In the genomic region with DNA sequence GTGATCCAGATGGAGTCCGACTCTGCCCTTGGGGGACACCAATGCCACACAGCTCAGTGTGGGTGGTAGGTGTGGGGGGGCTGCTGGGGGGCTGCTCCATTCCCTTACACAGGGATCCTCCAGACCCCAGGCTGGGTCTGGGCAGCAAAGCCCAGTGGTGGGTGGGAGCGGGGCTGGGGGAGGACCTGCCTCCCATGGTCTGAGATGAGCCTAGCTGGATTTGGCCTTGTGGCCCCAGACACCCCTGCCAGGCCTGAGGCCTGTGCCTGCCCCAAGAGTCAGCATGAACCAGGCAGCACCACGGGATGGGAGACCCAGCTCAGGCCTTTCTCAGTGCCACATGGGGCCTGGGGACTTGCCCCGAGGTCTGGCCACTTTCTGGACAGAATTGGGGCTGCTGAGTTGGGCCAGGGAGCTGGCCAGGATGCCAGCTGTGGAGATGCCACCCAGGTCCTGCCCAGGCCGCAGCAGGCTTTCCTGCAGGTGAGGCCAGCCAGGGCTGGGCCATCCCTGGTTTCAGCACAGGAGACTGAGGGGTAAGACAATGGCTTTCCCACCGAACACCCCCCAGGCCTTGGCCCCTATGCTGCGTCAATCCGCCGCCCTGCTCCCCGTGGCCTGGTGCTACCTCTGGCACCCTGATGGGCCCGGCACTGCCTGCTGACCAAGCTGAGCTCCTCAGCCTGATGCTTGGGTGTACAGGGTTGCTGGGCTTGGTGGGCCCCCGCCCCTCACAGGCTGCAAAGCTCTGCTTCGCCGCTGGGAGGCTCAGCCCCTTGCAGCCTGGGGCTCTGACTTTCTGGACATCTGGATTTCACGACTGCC, we compare ENCODE assay signal across 1 cellular context.
A peak's percentile ranks its signal among the peaks of the same experiment; 100 is the strongest.
TF ChIP-seq lines count a peak whose summit lies in the region.

No MANE protein-coding gene starts in this region.

TF ChIP-seq in HepG2, 621 proteins besides CTCF, POLR2A, EP300 and RAD21 (continued from another document and continues in another):
- TF ChIP-seq, protein P1, sequence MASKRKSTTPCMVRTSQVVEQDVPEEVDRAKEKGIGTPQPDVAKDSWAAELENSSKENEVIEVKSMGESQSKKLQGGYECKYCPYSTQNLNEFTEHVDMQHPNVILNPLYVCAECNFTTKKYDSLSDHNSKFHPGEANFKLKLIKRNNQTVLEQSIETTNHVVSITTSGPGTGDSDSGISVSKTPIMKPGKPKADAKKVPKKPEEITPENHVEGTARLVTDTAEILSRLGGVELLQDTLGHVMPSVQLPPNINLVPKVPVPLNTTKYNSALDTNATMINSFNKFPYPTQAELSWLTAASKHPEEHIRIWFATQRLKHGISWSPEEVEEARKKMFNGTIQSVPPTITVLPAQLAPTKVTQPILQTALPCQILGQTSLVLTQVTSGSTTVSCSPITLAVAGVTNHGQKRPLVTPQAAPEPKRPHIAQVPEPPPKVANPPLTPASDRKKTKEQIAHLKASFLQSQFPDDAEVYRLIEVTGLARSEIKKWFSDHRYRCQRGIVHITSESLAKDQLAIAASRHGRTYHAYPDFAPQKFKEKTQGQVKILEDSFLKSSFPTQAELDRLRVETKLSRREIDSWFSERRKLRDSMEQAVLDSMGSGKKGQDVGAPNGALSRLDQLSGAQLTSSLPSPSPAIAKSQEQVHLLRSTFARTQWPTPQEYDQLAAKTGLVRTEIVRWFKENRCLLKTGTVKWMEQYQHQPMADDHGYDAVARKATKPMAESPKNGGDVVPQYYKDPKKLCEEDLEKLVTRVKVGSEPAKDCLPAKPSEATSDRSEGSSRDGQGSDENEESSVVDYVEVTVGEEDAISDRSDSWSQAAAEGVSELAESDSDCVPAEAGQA (IDR thresholded peaks at IDR 0.05; ENCODE audit: low read depth) = no peak
- TF ChIP-seq, protein P1 (CRISPR knock-in tag; IDR thresholded peaks at IDR 0.05; ENCODE audit: borderline replicate concordance) = no peak
- TF ChIP-seq, protein P2, sequence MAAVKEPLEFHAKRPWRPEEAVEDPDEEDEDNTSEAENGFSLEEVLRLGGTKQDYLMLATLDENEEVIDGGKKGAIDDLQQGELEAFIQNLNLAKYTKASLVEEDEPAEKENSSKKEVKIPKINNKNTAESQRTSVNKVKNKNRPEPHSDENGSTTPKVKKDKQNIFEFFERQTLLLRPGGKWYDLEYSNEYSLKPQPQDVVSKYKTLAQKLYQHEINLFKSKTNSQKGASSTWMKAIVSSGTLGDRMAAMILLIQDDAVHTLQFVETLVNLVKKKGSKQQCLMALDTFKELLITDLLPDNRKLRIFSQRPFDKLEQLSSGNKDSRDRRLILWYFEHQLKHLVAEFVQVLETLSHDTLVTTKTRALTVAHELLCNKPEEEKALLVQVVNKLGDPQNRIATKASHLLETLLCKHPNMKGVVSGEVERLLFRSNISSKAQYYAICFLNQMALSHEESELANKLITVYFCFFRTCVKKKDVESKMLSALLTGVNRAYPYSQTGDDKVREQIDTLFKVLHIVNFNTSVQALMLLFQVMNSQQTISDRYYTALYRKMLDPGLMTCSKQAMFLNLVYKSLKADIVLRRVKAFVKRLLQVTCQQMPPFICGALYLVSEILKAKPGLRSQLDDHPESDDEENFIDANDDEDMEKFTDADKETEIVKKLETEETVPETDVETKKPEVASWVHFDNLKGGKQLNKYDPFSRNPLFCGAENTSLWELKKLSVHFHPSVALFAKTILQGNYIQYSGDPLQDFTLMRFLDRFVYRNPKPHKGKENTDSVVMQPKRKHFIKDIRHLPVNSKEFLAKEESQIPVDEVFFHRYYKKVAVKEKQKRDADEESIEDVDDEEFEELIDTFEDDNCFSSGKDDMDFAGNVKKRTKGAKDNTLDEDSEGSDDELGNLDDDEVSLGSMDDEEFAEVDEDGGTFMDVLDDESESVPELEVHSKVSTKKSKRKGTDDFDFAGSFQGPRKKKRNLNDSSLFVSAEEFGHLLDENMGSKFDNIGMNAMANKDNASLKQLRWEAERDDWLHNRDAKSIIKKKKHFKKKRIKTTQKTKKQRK (IDR thresholded peaks at IDR 0.05; ENCODE audit: low read length) = no peak
- TF ChIP-seq KAT2B (IDR thresholded peaks at IDR 0.05; ENCODE audit: borderline replicate concordance, low read depth, low read length) (no peak), KMT2A (CRISPR knock-in tag; IDR thresholded peaks at IDR 0.05) (peak; percentile 23; the same call in 1 of the 2 replicates), RELA (CRISPR knock-in tag; IDR thresholded peaks at IDR 0.05) (no peak), ZNF562 (CRISPR knock-in tag; IDR thresholded peaks at IDR 0.05; ENCODE audit: borderline replicate concordance) (no peak), ZFP37 (CRISPR knock-in tag; IDR thresholded peaks at IDR 0.05; ENCODE audit: borderline replicate concordance) (no peak), ZNF446 (CRISPR knock-in tag; IDR thresholded peaks at IDR 0.05) (no peak), ZNF143 (CRISPR knock-in tag; IDR thresholded peaks at IDR 0.05) (no peak), NR2F2 (IDR thresholded peaks at IDR 0.05; ENCODE audit: borderline replicate concordance, low read depth) (no peak), ZNF883 (CRISPR knock-in tag; IDR thresholded peaks at IDR 0.05; ENCODE audit: not compliant biosample characterization) (peak; percentile 13), ZNF547 (CRISPR knock-in tag; IDR thresholded peaks at IDR 0.05) (no peak; the same call in 1 of the 2 replicates), FOXA1 (IDR thresholded peaks at IDR 0.05) (no peak), FOXA1 (CRISPR knock-in tag; IDR thresholded peaks at IDR 0.05) (no peak), ZNF232 (CRISPR knock-in tag; IDR thresholded peaks at IDR 0.05; ENCODE audit: borderline replicate concordance) (no peak), LCORL (IDR thresholded peaks at IDR 0.05) (no peak), LCORL (CRISPR knock-in tag; IDR thresholded peaks at IDR 0.05) (0 out of 2 replicates have a peak, but pooled peaks have one; percentile 25), DMAP1 (CRISPR knock-in tag; IDR thresholded peaks at IDR 0.05) (0 out of 2 replicates have a peak, but pooled peaks have one; percentile 6), IRF2 (CRISPR knock-in tag; IDR thresholded peaks at IDR 0.05) (no peak), GFI1 (CRISPR knock-in tag; IDR thresholded peaks at IDR 0.05; ENCODE audit: borderline replicate concordance) (no peak), CBFB (CRISPR knock-in tag; IDR thresholded peaks at IDR 0.05) (no peak)
- TF ChIP-seq, protein P3, sequence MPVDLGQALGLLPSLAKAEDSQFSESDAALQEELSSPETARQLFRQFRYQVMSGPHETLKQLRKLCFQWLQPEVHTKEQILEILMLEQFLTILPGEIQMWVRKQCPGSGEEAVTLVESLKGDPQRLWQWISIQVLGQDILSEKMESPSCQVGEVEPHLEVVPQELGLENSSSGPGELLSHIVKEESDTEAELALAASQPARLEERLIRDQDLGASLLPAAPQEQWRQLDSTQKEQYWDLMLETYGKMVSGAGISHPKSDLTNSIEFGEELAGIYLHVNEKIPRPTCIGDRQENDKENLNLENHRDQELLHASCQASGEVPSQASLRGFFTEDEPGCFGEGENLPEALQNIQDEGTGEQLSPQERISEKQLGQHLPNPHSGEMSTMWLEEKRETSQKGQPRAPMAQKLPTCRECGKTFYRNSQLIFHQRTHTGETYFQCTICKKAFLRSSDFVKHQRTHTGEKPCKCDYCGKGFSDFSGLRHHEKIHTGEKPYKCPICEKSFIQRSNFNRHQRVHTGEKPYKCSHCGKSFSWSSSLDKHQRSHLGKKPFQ (CRISPR knock-in tag; IDR thresholded peaks at IDR 0.05; ENCODE audit: insufficient replicate concordance) = no peak
- TF ChIP-seq, protein P4, sequence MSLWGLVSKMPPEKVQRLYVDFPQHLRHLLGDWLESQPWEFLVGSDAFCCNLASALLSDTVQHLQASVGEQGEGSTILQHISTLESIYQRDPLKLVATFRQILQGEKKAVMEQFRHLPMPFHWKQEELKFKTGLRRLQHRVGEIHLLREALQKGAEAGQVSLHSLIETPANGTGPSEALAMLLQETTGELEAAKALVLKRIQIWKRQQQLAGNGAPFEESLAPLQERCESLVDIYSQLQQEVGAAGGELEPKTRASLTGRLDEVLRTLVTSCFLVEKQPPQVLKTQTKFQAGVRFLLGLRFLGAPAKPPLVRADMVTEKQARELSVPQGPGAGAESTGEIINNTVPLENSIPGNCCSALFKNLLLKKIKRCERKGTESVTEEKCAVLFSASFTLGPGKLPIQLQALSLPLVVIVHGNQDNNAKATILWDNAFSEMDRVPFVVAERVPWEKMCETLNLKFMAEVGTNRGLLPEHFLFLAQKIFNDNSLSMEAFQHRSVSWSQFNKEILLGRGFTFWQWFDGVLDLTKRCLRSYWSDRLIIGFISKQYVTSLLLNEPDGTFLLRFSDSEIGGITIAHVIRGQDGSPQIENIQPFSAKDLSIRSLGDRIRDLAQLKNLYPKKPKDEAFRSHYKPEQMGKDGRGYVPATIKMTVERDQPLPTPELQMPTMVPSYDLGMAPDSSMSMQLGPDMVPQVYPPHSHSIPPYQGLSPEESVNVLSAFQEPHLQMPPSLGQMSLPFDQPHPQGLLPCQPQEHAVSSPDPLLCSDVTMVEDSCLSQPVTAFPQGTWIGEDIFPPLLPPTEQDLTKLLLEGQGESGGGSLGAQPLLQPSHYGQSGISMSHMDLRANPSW (CRISPR knock-in tag; IDR thresholded peaks at IDR 0.05; ENCODE audit: borderline replicate concordance) = 0 out of 2 replicates have a peak, but pooled peaks have one; percentile 8
- TF ChIP-seq, protein P5, sequence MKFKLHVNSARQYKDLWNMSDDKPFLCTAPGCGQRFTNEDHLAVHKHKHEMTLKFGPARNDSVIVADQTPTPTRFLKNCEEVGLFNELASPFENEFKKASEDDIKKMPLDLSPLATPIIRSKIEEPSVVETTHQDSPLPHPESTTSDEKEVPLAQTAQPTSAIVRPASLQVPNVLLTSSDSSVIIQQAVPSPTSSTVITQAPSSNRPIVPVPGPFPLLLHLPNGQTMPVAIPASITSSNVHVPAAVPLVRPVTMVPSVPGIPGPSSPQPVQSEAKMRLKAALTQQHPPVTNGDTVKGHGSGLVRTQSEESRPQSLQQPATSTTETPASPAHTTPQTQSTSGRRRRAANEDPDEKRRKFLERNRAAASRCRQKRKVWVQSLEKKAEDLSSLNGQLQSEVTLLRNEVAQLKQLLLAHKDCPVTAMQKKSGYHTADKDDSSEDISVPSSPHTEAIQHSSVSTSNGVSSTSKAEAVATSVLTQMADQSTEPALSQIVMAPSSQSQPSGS (CRISPR knock-in tag; IDR thresholded peaks at IDR 0.05) = no peak
- TF ChIP-seq, protein P6, sequence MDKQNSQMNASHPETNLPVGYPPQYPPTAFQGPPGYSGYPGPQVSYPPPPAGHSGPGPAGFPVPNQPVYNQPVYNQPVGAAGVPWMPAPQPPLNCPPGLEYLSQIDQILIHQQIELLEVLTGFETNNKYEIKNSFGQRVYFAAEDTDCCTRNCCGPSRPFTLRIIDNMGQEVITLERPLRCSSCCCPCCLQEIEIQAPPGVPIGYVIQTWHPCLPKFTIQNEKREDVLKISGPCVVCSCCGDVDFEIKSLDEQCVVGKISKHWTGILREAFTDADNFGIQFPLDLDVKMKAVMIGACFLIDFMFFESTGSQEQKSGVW (CRISPR knock-in tag; IDR thresholded peaks at IDR 0.05; ENCODE audit: borderline replicate concordance) = no peak
- TF ChIP-seq, protein P7, sequence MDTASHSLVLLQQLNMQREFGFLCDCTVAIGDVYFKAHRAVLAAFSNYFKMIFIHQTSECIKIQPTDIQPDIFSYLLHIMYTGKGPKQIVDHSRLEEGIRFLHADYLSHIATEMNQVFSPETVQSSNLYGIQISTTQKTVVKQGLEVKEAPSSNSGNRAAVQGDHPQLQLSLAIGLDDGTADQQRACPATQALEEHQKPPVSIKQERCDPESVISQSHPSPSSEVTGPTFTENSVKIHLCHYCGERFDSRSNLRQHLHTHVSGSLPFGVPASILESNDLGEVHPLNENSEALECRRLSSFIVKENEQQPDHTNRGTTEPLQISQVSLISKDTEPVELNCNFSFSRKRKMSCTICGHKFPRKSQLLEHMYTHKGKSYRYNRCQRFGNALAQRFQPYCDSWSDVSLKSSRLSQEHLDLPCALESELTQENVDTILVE (CRISPR knock-in tag; IDR thresholded peaks at IDR 0.05) = no peak
- TF ChIP-seq, protein P8, sequence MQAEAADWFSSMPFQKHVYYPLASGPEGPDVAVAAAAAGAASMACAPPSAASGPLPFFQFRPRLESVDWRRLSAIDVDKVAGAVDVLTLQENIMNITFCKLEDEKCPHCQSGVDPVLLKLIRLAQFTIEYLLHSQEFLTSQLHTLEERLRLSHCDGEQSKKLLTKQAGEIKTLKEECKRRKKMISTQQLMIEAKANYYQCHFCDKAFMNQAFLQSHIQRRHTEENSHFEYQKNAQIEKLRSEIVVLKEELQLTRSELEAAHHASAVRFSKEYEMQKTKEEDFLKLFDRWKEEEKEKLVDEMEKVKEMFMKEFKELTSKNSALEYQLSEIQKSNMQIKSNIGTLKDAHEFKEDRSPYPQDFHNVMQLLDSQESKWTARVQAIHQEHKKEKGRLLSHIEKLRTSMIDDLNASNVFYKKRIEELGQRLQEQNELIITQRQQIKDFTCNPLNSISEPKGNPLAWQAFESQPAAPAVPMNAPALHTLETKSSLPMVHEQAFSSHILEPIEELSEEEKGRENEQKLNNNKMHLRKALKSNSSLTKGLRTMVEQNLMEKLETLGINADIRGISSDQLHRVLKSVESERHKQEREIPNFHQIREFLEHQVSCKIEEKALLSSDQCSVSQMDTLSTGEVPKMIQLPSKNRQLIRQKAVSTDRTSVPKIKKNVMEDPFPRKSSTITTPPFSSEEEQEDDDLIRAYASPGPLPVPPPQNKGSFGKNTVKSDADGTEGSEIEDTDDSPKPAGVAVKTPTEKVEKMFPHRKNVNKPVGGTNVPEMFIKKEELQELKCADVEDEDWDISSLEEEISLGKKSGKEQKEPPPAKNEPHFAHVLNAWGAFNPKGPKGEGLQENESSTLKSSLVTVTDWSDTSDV (CRISPR knock-in tag; IDR thresholded peaks at IDR 0.05) = no peak
- TF ChIP-seq, protein P9, sequence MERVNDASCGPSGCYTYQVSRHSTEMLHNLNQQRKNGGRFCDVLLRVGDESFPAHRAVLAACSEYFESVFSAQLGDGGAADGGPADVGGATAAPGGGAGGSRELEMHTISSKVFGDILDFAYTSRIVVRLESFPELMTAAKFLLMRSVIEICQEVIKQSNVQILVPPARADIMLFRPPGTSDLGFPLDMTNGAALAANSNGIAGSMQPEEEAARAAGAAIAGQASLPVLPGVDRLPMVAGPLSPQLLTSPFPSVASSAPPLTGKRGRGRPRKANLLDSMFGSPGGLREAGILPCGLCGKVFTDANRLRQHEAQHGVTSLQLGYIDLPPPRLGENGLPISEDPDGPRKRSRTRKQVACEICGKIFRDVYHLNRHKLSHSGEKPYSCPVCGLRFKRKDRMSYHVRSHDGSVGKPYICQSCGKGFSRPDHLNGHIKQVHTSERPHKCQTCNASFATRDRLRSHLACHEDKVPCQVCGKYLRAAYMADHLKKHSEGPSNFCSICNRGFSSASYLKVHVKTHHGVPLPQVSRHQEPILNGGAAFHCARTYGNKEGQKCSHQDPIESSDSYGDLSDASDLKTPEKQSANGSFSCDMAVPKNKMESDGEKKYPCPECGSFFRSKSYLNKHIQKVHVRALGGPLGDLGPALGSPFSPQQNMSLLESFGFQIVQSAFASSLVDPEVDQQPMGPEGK (CRISPR knock-in tag; IDR thresholded peaks at IDR 0.05) = peak; percentile 87
